Comparison of ENCODE assay signal across 34 cellular contexts in the genomic region with DNA sequence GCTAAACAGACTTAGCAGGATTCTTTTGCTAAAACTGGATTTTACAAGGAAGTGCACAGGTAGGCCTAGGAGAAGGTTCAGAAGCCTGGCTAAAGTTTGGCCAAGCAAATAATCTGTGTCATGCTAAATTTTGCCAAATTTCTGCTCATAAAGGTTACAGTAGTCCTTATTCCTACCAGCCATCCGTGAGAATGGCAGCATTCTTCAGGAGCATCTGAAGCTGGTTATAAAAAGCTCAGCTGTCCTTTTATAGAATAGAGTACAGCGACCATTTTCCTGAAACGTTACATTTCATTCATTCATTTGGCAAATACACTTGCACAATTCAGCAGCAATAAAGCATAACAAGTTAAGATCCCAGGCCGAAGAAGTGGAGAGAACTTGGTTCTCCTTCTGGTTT. TPM values are rescaled to one million over a fixed set of nuclear protein-coding genes. Genes with fewer than 3 reads are reported as not detected.
DNase-seq lines count a peak whose midpoint lies in the region; ATAC-seq and TF ChIP-seq lines count a peak whose summit lies in the region.
"Had no signal": no experiment of that assay in that cellular context is flagged by ENCODE, and none has a peak within 500 bp of the region (broad histone marks: within the 10 kb centered on the region; RNA-seq: fewer than 3 reads in every experiment).

No MANE protein-coding gene starts in this region.

- 45% methylated on average over 4 of the region's 4 CpGs for WGBS in esophagus muscularis mucosa

- H3K9me3 Mint-ChIP-seq in activated T-helper 1 cell treated with anti-CD3 and anti-CD28 coated beads, Interleukin-12 subunit alpha, Interleukin-12 subunit beta, Interleukin-2, Interleukin-4 antibody, amounts not matched to agents 30 ng/mL and 10 ng/mL and 1 ng/mL, durations not matched to agents 14 hours and 24 hours and 36 hours: no peaks in the 10 kb centered on the region
- H3K9me3 Mint-ChIP-seq: activated CD4-positive, alpha-beta memory T cell treated with anti-CD3 and anti-CD28 coated beads for 36 hours; activated T-cell treated with anti-CD3 and anti-CD28 coated beads, Interleukin-2, amount 50 U/mL, for 72 hours had no signal

- TF ChIP-seq CTCF in esophagus muscularis mucosa (IDR thresholded peaks at IDR 0.05) (no peak), osteoblast (IDR thresholded peaks at IDR 0.05; ENCODE audit: extremely low read depth, low read depth, low read length) (no peak), tibial artery (IDR thresholded peaks at IDR 0.05) (no peak)

- H3K27ac Mint-ChIP-seq in activated T-helper 1 cell treated with anti-CD3 and anti-CD28 coated beads, Interleukin-12 subunit alpha, Interleukin-12 subunit beta, Interleukin-2, Interleukin-4 antibody, amounts not matched to agents 30 ng/mL and 10 ng/mL and 1 ng/mL, durations not matched to agents 14 hours and 24 hours and 36 hours: no peak overlapping the region
- H3K27ac Mint-ChIP-seq: activated CD4-positive, alpha-beta memory T cell treated with anti-CD3 and anti-CD28 coated beads for 36 hours; activated T-cell treated with anti-CD3 and anti-CD28 coated beads, Interleukin-2, amount 50 U/mL, for 72 hours had no signal

- no peak overlapping the region for H3K4me2 ChIP-seq in osteoblast (ENCODE audit: insufficient read depth, low read length)
- H3K4me2 ChIP-seq: BLaER1, hepatocyte, KMS-11 had no signal

- H3K36me3 ChIP-seq in adipocyte (ENCODE audit: control insufficient read depth, insufficient read depth, low read length, severe bottlenecking): no peaks in the 10 kb centered on the region
- no peaks in the 10 kb centered on the region for H3K36me3 ChIP-seq in esophagus muscularis mucosa
- no peaks in the 10 kb centered on the region for H3K36me3 ChIP-seq in osteoblast (ENCODE audit: insufficient read depth, low read length)
- no peaks in the 10 kb centered on the region for H3K36me3 ChIP-seq in tibial artery
- H3K36me3 ChIP-seq: BLaER1, cardiac muscle cell, pancreas had no signal

- no peak overlapping the region for H3K4me3 Mint-ChIP-seq in activated T-helper 1 cell treated with anti-CD3 and anti-CD28 coated beads, Interleukin-12 subunit alpha, Interleukin-12 subunit beta, Interleukin-2, Interleukin-4 antibody, amounts not matched to agents 30 ng/mL and 10 ng/mL and 1 ng/mL, durations not matched to agents 14 hours and 24 hours and 36 hours
- H3K4me3 Mint-ChIP-seq: activated CD4-positive, alpha-beta memory T cell treated with anti-CD3 and anti-CD28 coated beads for 36 hours; activated T-cell treated with anti-CD3 and anti-CD28 coated beads, Interleukin-2, amount 50 U/mL, for 72 hours had no signal

- H3K4me1 ChIP-seq in adipocyte (ENCODE audit: control insufficient read depth, insufficient read depth, low read length): peaks cover 80% of the 10 kb centered on the region
- H3K4me1 ChIP-seq in esophagus muscularis mucosa: peaks cover 87 to 100% (median 100%) of the 10 kb centered on the region in 4 donors
- peaks cover 94% of the 10 kb centered on the region for H3K4me1 ChIP-seq in osteoblast (ENCODE audit: insufficient read depth, low read length)
- peaks cover 0 to 100% (median 97%) of the 10 kb centered on the region in 4 donors for H3K4me1 ChIP-seq in tibial artery

- peaks cover 9% of the 10 kb centered on the region for H3K4me1 Mint-ChIP-seq in activated T-helper 1 cell treated with anti-CD3 and anti-CD28 coated beads, Interleukin-12 subunit alpha, Interleukin-12 subunit beta, Interleukin-2, Interleukin-4 antibody, amounts not matched to agents 30 ng/mL and 10 ng/mL and 1 ng/mL, durations not matched to agents 14 hours and 24 hours and 36 hours (ENCODE audit: low read depth)

- no peak for ATAC-seq in GM21717 (IDR thresholded peaks at IDR 0.05; ENCODE audit: unreplicated experiment)
- no peak for ATAC-seq in HG02884 (IDR thresholded peaks at IDR 0.05; ENCODE audit: unreplicated experiment)
- no peak for ATAC-seq in GM18511 (IDR thresholded peaks at IDR 0.05; ENCODE audit: unreplicated experiment)
- ATAC-seq: activated T-cell treated with anti-CD3 and anti-CD28 coated beads, Interleukin-2, amount 50 U/mL, for 72 hours; mucosa of descending colon; pancreas; SK-N-SH treated with all-trans-retinoic acid at 6 μM for 48 hours; stimulated activated naive CD8-positive, alpha-beta T cell treated with anti-CD3 and anti-CD28 coated beads, Interleukin-15, Interleukin-2, amounts not matched to agents 100 U/mL and 50 U/mL, for 24 hours had no signal

- H3K4me3 ChIP-seq in adipocyte (ENCODE audit: low read length) (no peak overlapping the region), esophagus muscularis mucosa (no peak overlapping the region), osteoblast (ENCODE audit: insufficient read depth, low read length) (no peak overlapping the region), tibial artery (no peak overlapping the region)
- H3K4me3 ChIP-seq: BLaER1, cardiac muscle cell, hepatocyte, mucosa of descending colon, pancreas, spleen had no signal

- no peak for TF ChIP-seq POLR2A in esophagus muscularis mucosa (IDR thresholded peaks at IDR 0.05; ENCODE audit: low read depth)

- intact Hi-C loops in esophagus muscularis mucosa (cut with DNase I) (no loop called here), tibial artery (cut with DNase I; ENCODE audit: low total_unique reads) (loop anchor here (5.0 kb wide), 1 partner anchor 42 kb away; no protein-coding TSS in a partner anchor)
- intact Hi-C loops in activated T-helper 1 cell treated with anti-CD3 and anti-CD28 coated beads, Interleukin-12 subunit alpha, Interleukin-12 subunit beta, Interleukin-2, Interleukin-4 antibody, amounts not matched to agents 30 ng/mL and 10 ng/mL and 1 ng/mL, durations not matched to agents 14 hours and 24 hours and 36 hours (cut with micrococcal nuclease): no loop called here

- H3K27me3 ChIP-seq in adipocyte (replicated peaks; ENCODE audit: control insufficient read depth, insufficient read depth, low read length) (no peaks in the 10 kb centered on the region), esophagus muscularis mucosa (no peaks in the 10 kb centered on the region), osteoblast (ENCODE audit: insufficient read depth, low read length) (no peaks in the 10 kb centered on the region), tibial artery (no peaks in the 10 kb centered on the region)
- H3K27me3 ChIP-seq: BLaER1, cardiac muscle cell, hepatocyte, pancreas, spleen had no signal

- peak overlapping the region; percentile 94 to 99 (median 96) for H3K27ac ChIP-seq in esophagus muscularis mucosa (replicated peaks in 1 of 4)
- H3K27ac ChIP-seq in osteoblast (ENCODE audit: low read depth, low read length): peak overlapping the region; percentile 41
- H3K27ac ChIP-seq in tibial artery: peak overlapping the region; percentile 92 to 95
- H3K27ac ChIP-seq: BLaER1, cardiac muscle cell, hepatocyte, KMS-11, pancreas, spleen had no signal

- DNase-seq in adipocyte (ENCODE audit: low read depth) (peak; percentile 35), esophagus muscularis mucosa (ENCODE audit: extremely low spot score) (no peak), osteoblast (ENCODE audit: insufficient read length, low spot score, missing footprints) (no peak), tibial artery (no peak)
- no peak for DNase-seq in activated T-helper 1 cell treated with anti-CD3 and anti-CD28 coated beads, Interleukin-12 subunit alpha, Interleukin-12 subunit beta, Interleukin-2, Interleukin-4 antibody, amounts not matched to agents 30 ng/mL and 10 ng/mL and 1 ng/mL, durations not matched to agents 14 hours and 24 hours and 36 hours (ENCODE audit: low spot score)
- DNase-seq: activated CD4-positive, alpha-beta memory T cell treated with anti-CD3 and anti-CD28 coated beads for 36 hours; activated CD4-positive, CD25-positive, alpha-beta regulatory T cell treated with anti-CD3 and anti-CD28 coated beads, Interleukin-2, amount 50 U/mL, for 72 hours; activated naive CD4-positive, alpha-beta T cell treated with anti-CD3 and anti-CD28 coated beads, Interleukin-2, amount 50 U/mL, for 16 hours; activated T-cell treated with anti-CD3 and anti-CD28 coated beads, Interleukin-2, amount 50 U/mL, for 72 hours; anterior cingulate cortex; dermis blood vessel endothelial cell; DMS 273 treated with DMSO at 0.1 percent for 48 hours; H7; mammary epithelial cell; MM.1S; NCI-H1417; NCI-H2029 treated with DMSO at 0.1 percent for 48 hours; NCI-H524 treated with DMSO at 0.1 percent for 48 hours; NK-92 treated with Interleukin-12 subunit alpha and Interleukin-12 subunit beta, amount 100 ng/mL, for 24 hours; pancreas; spleen; stimulated activated CD4-positive, alpha-beta T cell treated with anti-CD3 and anti-CD28 coated beads, Interleukin-2, amount 100 ng/mL, for 24 hours; stimulated activated naive CD8-positive, alpha-beta T cell treated with anti-CD3 and anti-CD28 coated beads, Interleukin-15, Interleukin-2, amounts not matched to agents 100 U/mL and 50 U/mL, for 24 hours; T-helper 2 cell; trophoblast cell had no signal

- no peak overlapping the region for H3K9ac ChIP-seq in adipocyte (ENCODE audit: low read length)
- H3K9ac ChIP-seq: BLaER1, KMS-11 had no signal

- no peaks in the 10 kb centered on the region for H3K36me3 Mint-ChIP-seq in activated T-helper 1 cell treated with anti-CD3 and anti-CD28 coated beads, Interleukin-12 subunit alpha, Interleukin-12 subunit beta, Interleukin-2, Interleukin-4 antibody, amounts not matched to agents 30 ng/mL and 10 ng/mL and 1 ng/mL, durations not matched to agents 14 hours and 24 hours and 36 hours (ENCODE audit: low read depth)
- H3K36me3 Mint-ChIP-seq: activated CD4-positive, alpha-beta memory T cell treated with anti-CD3 and anti-CD28 coated beads for 36 hours had no signal

- peaks cover 18% of the 10 kb centered on the region for H3K27me3 Mint-ChIP-seq in activated T-helper 1 cell treated with anti-CD3 and anti-CD28 coated beads, Interleukin-12 subunit alpha, Interleukin-12 subunit beta, Interleukin-2, Interleukin-4 antibody, amounts not matched to agents 30 ng/mL and 10 ng/mL and 1 ng/mL, durations not matched to agents 14 hours and 24 hours and 36 hours (ENCODE audit: insufficient read depth)
- H3K27me3 Mint-ChIP-seq: activated CD4-positive, alpha-beta memory T cell treated with anti-CD3 and anti-CD28 coated beads for 36 hours had no signal

- TF ChIP-seq EP300 in esophagus muscularis mucosa (IDR thresholded peaks at IDR 0.05): no peak

- no peaks in the 10 kb centered on the region for H3K9me3 ChIP-seq in adipocyte (ENCODE audit: control insufficient read depth, low read length)
- H3K9me3 ChIP-seq in esophagus muscularis mucosa: no peaks in the 10 kb centered on the region
- no peaks in the 10 kb centered on the region for H3K9me3 ChIP-seq in osteoblast (ENCODE audit: low read depth, low read length)
- H3K9me3 ChIP-seq in tibial artery: no peaks in the 10 kb centered on the region
- H3K9me3 ChIP-seq: BLaER1, mucosa of descending colon, pancreas, spleen had no signal

- H3K79me2 ChIP-seq in osteoblast (ENCODE audit: insufficient read depth, low read length): peaks cover 79% of the 10 kb centered on the region

- peaks cover 25% of the 10 kb centered on the region for H4K20me1 ChIP-seq in osteoblast (ENCODE audit: insufficient read depth, low read length)
- H4K20me1 ChIP-seq: BLaER1 had no signal

- H2AFZ ChIP-seq in osteoblast (ENCODE audit: low read length): no peak overlapping the region
- H2AFZ ChIP-seq: hepatocyte had no signal

RNA-seq across cellular contexts. Expression of a gene that starts 6.9 kb away (rescaled TPM):
- total RNA-seq in esophagus muscularis mucosa (1,000 to 10,000 TPM; 2,509 to 3,811 (median 3,170) TPM), osteoblast (372 and 405 TPM in 2 replicates)
- total RNA-seq in activated T-helper 1 cell treated with anti-CD3 and anti-CD28 coated beads, Interleukin-12 subunit alpha, Interleukin-12 subunit beta, Interleukin-2, Interleukin-4 antibody, amounts not matched to agents 30 ng/mL and 10 ng/mL and 1 ng/mL, durations not matched to agents 14 hours and 24 hours and 36 hours: 1.5 and 2.5 TPM in 2 replicates

Comparison
In these comparisons a context has a peak if more than half of its experiments do, and no peak if none do; other contexts are left out.
1. H3K27ac ChIP-seq: peak in every context shown above with its lines; median percentile 96 in esophagus muscularis mucosa; 94 in tibial artery; 41 in osteoblast.
2. RNA of a gene that starts 6.9 kb away (total RNA-seq): 2,509 to 3,811 TPM in esophagus muscularis mucosa and 372 to 405 TPM in osteoblast; 1.5 to 2.5 TPM in activated T-helper 1 cell treated with anti-CD3 and anti-CD28 coated beads, Interleukin-12 subunit alpha, Interleukin-12 subunit beta, Interleukin-2, Interleukin-4 antibody, amounts not matched to agents 30 ng/mL and 10 ng/mL and 1 ng/mL, durations not matched to agents 14 hours and 24 hours and 36 hours; every median in the first group is over 100 times any median in the second.